ENCODE assay signal across 25 cellular contexts in the genomic region with DNA sequence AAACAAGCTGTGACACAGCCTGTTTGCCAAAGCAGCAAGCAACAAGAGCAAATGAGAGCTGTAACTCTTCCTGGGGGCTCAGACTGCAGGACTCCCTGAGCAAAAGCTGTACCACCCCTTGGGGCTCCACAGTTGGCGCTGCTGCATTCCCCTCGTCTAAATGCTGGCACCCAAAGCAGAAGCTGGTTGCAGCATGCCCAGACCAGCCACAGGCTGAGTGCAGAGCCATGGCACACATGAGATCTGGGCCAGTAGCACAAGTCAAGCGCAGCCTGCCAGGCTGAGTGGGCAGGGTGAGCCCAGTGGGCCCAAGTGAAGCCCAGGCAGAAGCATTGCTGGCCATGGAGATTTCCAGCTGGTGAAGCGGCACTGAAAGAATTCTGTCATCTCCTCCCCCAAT.
"Had no signal": no experiment of that assay in that cellular context is flagged by ENCODE, and none has a peak within 500 bp of the region (broad histone marks: within the 10 kb centered on the region; RNA-seq: fewer than 3 reads in every experiment).

No MANE protein-coding gene starts in this region.

- H3K27ac ChIP-seq: ascending aorta, SJSA1 had no signal

- H3K36me3 ChIP-seq: ascending aorta, SJSA1 had no signal

- H3K9me3 Mint-ChIP-seq: activated CD4-positive, alpha-beta T cell treated with anti-CD3 and anti-CD28 coated beads, Interleukin-2, amount 10 ng/mL, durations not matched to agents 7 days and 5 days; activated naive CD8-positive, alpha-beta T cell treated with anti-CD3 and anti-CD28 coated beads, Interleukin-2, amount 10 ng/mL, durations not matched to agents 7 days and 5 days; activated T-cell treated with anti-CD3 and anti-CD28 coated beads, Interleukin-2, amount 50 U/mL, for 24 hours; activated T-helper 2 cell treated with anti-CD3 and anti-CD28 coated beads, Interferon-gamma antibody, Interleukin-2, Interleukin-4, amounts not matched to agents 10 μg/mL and 5 μg/mL and 100 μg/mL, durations not matched to agents 14 hours and 24 hours and 36 hours; T-helper 1 cell treated with Interleukin-12 subunit alpha and Interleukin-12 subunit beta and Interleukin-4 antibody, amounts not matched to agents 30 μg/mL and 1 μg/mL, for 36 hours; T-helper 2 cell treated with Interferon-gamma antibody and Interleukin-4, amounts not matched to agents 5 μg/mL and 100 μg/mL, for 36 hours had no signal

- FAIRE-seq: K562, TTC549 had no signal

- H3K36me3 Mint-ChIP-seq: activated naive CD4-positive, alpha-beta T cell treated with anti-CD3 and anti-CD28 coated beads, Interleukin-2, amount 50 U/mL, for 24 hours; activated naive CD8-positive, alpha-beta T cell treated with anti-CD3 and anti-CD28 coated beads, Interleukin-2, amount 10 ng/mL, durations not matched to agents 7 days and 5 days had no signal

- H3K4me3 Mint-ChIP-seq: activated CD4-positive, alpha-beta T cell treated with anti-CD3 and anti-CD28 coated beads for 36 hours; activated CD4-positive, alpha-beta T cell treated with anti-CD3 and anti-CD28 coated beads, Interleukin-2, amount 10 ng/mL, durations not matched to agents 7 days and 5 days; activated CD8-positive, alpha-beta T cell treated with anti-CD3 and anti-CD28 coated beads, Interleukin-2, amount 10 ng/mL, durations not matched to agents 7 days and 5 days; activated naive CD4-positive, alpha-beta T cell treated with anti-CD3 and anti-CD28 coated beads, Interleukin-2, amount 50 U/mL, for 24 hours; activated naive CD8-positive, alpha-beta T cell treated with anti-CD3 and anti-CD28 coated beads, Interleukin-2, amount 10 ng/mL, durations not matched to agents 7 days and 5 days; activated T-cell treated with anti-CD3 and anti-CD28 coated beads, Interleukin-2, amount 50 U/mL, for 24 hours; T-helper 1 cell treated with Interleukin-12 subunit alpha and Interleukin-12 subunit beta and Interleukin-4 antibody, amounts not matched to agents 30 μg/mL and 1 μg/mL, for 36 hours; T-helper 2 cell treated with Interferon-gamma antibody and Interleukin-4, amounts not matched to agents 5 μg/mL and 100 μg/mL, for 36 hours had no signal

- H3K27me3 Mint-ChIP-seq: activated CD4-positive, alpha-beta T cell treated with anti-CD3 and anti-CD28 coated beads, Interleukin-2, amount 10 ng/mL, durations not matched to agents 7 days and 5 days; activated naive CD4-positive, alpha-beta T cell treated with anti-CD3 and anti-CD28 coated beads, Interleukin-2, amount 50 U/mL, for 24 hours; activated naive CD8-positive, alpha-beta T cell treated with anti-CD3 and anti-CD28 coated beads, Interleukin-2, amount 10 ng/mL, durations not matched to agents 7 days and 5 days; activated T-cell treated with anti-CD3 and anti-CD28 coated beads, Interleukin-2, amount 50 U/mL, for 24 hours had no signal

- H3K9me3 ChIP-seq: ascending aorta, SJSA1, SK-N-SH had no signal

- H3K27me3 ChIP-seq: ascending aorta, SJSA1 had no signal

- DNase-seq: activated CD4-positive, alpha-beta T cell treated with anti-CD3 and anti-CD28 coated beads for 36 hours; activated CD4-positive, alpha-beta T cell treated with anti-CD3 and anti-CD28 coated beads, Interleukin-2, amount 10 ng/mL, durations not matched to agents 7 days and 5 days; activated CD4-positive, alpha-beta T cell treated with anti-CD3 and anti-CD28 coated beads, Interleukin-2, amount 50 U/mL, for 48 hours; activated CD8-positive, alpha-beta T cell treated with anti-CD3 and anti-CD28 coated beads, Interleukin-2, amount 10 ng/mL, durations not matched to agents 7 days and 5 days; activated gamma-delta T cell; activated naive CD4-positive, alpha-beta T cell treated with Interleukin-2 at 50 U/mL for 16 hours; activated naive CD8-positive, alpha-beta T cell treated with anti-CD3 and anti-CD28 coated beads, Interleukin-2, amount 10 ng/mL, durations not matched to agents 7 days and 5 days; activated T-cell treated with anti-CD3 and anti-CD28 coated beads, Interleukin-2, amount 50 U/mL, for 24 hours; NCI-H1105; NCI-H1436 treated with DMSO at 0.1 percent for 48 hours; NCI-H1694 treated with DMSO at 0.1 percent for 48 hours; NCI-H2029; NCI-H345; NCI-H524 treated with DMSO at 0.1 percent for 48 hours; SHP77 treated with DMSO at 0.1 percent for 48 hours; SK-N-SH had no signal

- H3K4me1 ChIP-seq: ascending aorta, SJSA1 had no signal

- H3K4me3 ChIP-seq: ascending aorta, K562, SJSA1 had no signal

- H3K27ac Mint-ChIP-seq: activated CD4-positive, alpha-beta T cell treated with anti-CD3 and anti-CD28 coated beads for 36 hours; activated CD4-positive, alpha-beta T cell treated with anti-CD3 and anti-CD28 coated beads, Interleukin-2, amount 10 ng/mL, durations not matched to agents 7 days and 5 days; activated CD8-positive, alpha-beta T cell treated with anti-CD3 and anti-CD28 coated beads, Interleukin-2, amount 10 ng/mL, durations not matched to agents 7 days and 5 days; activated naive CD4-positive, alpha-beta T cell treated with anti-CD3 and anti-CD28 coated beads, Interleukin-2, amount 50 U/mL, for 24 hours; activated naive CD8-positive, alpha-beta T cell treated with anti-CD3 and anti-CD28 coated beads, Interleukin-2, amount 10 ng/mL, durations not matched to agents 7 days and 5 days; activated T-cell treated with anti-CD3 and anti-CD28 coated beads, Interleukin-2, amount 50 U/mL, for 24 hours; activated T-helper 2 cell treated with anti-CD3 and anti-CD28 coated beads, Interferon-gamma antibody, Interleukin-2, Interleukin-4, amounts not matched to agents 10 μg/mL and 5 μg/mL and 100 μg/mL, durations not matched to agents 14 hours and 24 hours and 36 hours; T-helper 1 cell treated with Interleukin-12 subunit alpha and Interleukin-12 subunit beta and Interleukin-4 antibody, amounts not matched to agents 30 μg/mL and 1 μg/mL, for 36 hours; T-helper 2 cell treated with Interferon-gamma antibody and Interleukin-4, amounts not matched to agents 5 μg/mL and 100 μg/mL, for 36 hours had no signal

- ATAC-seq: activated CD4-positive, alpha-beta T cell treated with anti-CD3 and anti-CD28 coated beads for 36 hours; activated CD8-positive, alpha-beta T cell treated with anti-CD3 and anti-CD28 coated beads, Interleukin-2, amount 10 ng/mL, durations not matched to agents 7 days and 5 days; K562; Panc1 had no signal

- H3K4me1 Mint-ChIP-seq: activated CD4-positive, alpha-beta T cell treated with anti-CD3 and anti-CD28 coated beads for 36 hours; activated CD4-positive, alpha-beta T cell treated with anti-CD3 and anti-CD28 coated beads, Interleukin-2, amount 10 ng/mL, durations not matched to agents 7 days and 5 days; activated naive CD4-positive, alpha-beta T cell treated with anti-CD3 and anti-CD28 coated beads, Interleukin-2, amount 50 U/mL, for 24 hours; activated naive CD8-positive, alpha-beta T cell treated with anti-CD3 and anti-CD28 coated beads, Interleukin-2, amount 10 ng/mL, durations not matched to agents 7 days and 5 days had no signal
